ENCODE assay signal across 2 cellular contexts in genomic region chr9:114570742-114571141, GRCh38.
TF ChIP-seq lines count a peak whose summit lies in the region.

No MANE protein-coding gene starts in this region.

TF ChIP-seq in HepG2, 621 proteins besides CTCF, POLR2A, EP300 and RAD21 (continues in another document):
- TF ChIP-seq SALL1 (CRISPR knock-in tag; IDR thresholded peaks at IDR 0.05) (peak; percentile 11; the same call in 1 of the 2 replicates), ETV5 (CRISPR knock-in tag; IDR thresholded peaks at IDR 0.05; ENCODE audit: borderline replicate concordance) (peak; percentile 62; the same call in 1 of the 2 replicates), CREM (IDR thresholded peaks at IDR 0.05) (no peak), CREM (CRISPR knock-in tag; IDR thresholded peaks at IDR 0.05) (no peak), HDAC2 (CRISPR knock-in tag; IDR thresholded peaks at IDR 0.05) (peak; percentile 47; the same call in 1 of the 2 replicates), TCF12 (IDR thresholded peaks at IDR 0.05) (no peak), TCF12 (CRISPR knock-in tag; IDR thresholded peaks at IDR 0.05) (no peak), RARA (CRISPR knock-in tag; IDR thresholded peaks at IDR 0.05) (0 out of 2 replicates have a peak, but pooled peaks have one; percentile 16), HNF4G (IDR thresholded peaks at IDR 0.05; ENCODE audit: borderline replicate concordance, low read depth, low read length) (0 out of 2 replicates have a peak, but pooled peaks have one; percentile 7), HNF4G (CRISPR knock-in tag; IDR thresholded peaks at IDR 0.05; ENCODE audit: borderline replicate concordance, low read depth) (no peak), KDM4B (CRISPR knock-in tag; IDR thresholded peaks at IDR 0.05) (no peak), PRDM15 (CRISPR knock-in tag; IDR thresholded peaks at IDR 0.05) (no peak), MED1 (CRISPR knock-in tag; IDR thresholded peaks at IDR 0.05) (0 out of 2 replicates have a peak, but pooled peaks have one; percentile 23), SOX5 (CRISPR knock-in tag; IDR thresholded peaks at IDR 0.05; ENCODE audit: borderline replicate concordance) (peak; percentile 82; the same call in 1 of the 2 replicates), KLF15 (CRISPR knock-in tag; IDR thresholded peaks at IDR 0.05; ENCODE audit: borderline replicate concordance) (no peak), SOX13 (IDR thresholded peaks at IDR 0.05) (no peak), SOX13 (CRISPR knock-in tag; conservative IDR thresholded peaks at IDR 0.05 in 1 of 2, IDR thresholded peaks at IDR 0.05 in 1 of 2) (peak in 1 of 2 experiments; percentile 75; a peak in 2 of 4 replicates), SOX6 (IDR thresholded peaks at IDR 0.05) (no peak), SOX6 (CRISPR knock-in tag; IDR thresholded peaks at IDR 0.05) (peak; percentile 78), FOXP4 (CRISPR knock-in tag; IDR thresholded peaks at IDR 0.05) (peak; percentile 25; the same call in 1 of the 2 replicates), HNF4A (CRISPR knock-in tag; IDR thresholded peaks at IDR 0.05) (0 out of 2 replicates have a peak, but pooled peaks have one; percentile 22), RCOR2 (CRISPR knock-in tag; IDR thresholded peaks at IDR 0.05) (peak; percentile 78), HMG20A (CRISPR knock-in tag; IDR thresholded peaks at IDR 0.05; ENCODE audit: borderline replicate concordance) (peak; percentile 41; the same call in 1 of the 2 replicates), PAXIP1 (CRISPR knock-in tag; conservative IDR thresholded peaks at IDR 0.05) (peak; percentile 70; the same call in 1 of the 2 replicates), ZNF652 (CRISPR knock-in tag; IDR thresholded peaks at IDR 0.05; ENCODE audit: borderline replicate concordance, low read depth) (no peak)

TF ChIP-seq in SK-N-SH treated with all-trans-retinoic acid at 6 μM for 48 hours, 23 proteins besides CTCF, POLR2A, EP300 and RAD21:
- TF ChIP-seq RARB (CRISPR knock-in tag; IDR thresholded peaks at IDR 0.05) (no peak), POU6F1 (CRISPR knock-in tag; IDR thresholded peaks at IDR 0.05; ENCODE audit: borderline replicate concordance, low read depth) (no peak), BACH2 (CRISPR knock-in tag; IDR thresholded peaks at IDR 0.05; ENCODE audit: borderline replicate concordance) (no peak), CSRNP3 (CRISPR knock-in tag; IDR thresholded peaks at IDR 0.05) (no peak), OSR1 (CRISPR knock-in tag; IDR thresholded peaks at IDR 0.05) (no peak), ZNF70 (CRISPR knock-in tag; IDR thresholded peaks at IDR 0.05) (no peak), ARNTL (CRISPR knock-in tag; IDR thresholded peaks at IDR 0.05; ENCODE audit: borderline replicate concordance, low read depth) (no peak)
